Comparison of ENCODE assay signal across 18 cellular contexts in the genomic region with DNA sequence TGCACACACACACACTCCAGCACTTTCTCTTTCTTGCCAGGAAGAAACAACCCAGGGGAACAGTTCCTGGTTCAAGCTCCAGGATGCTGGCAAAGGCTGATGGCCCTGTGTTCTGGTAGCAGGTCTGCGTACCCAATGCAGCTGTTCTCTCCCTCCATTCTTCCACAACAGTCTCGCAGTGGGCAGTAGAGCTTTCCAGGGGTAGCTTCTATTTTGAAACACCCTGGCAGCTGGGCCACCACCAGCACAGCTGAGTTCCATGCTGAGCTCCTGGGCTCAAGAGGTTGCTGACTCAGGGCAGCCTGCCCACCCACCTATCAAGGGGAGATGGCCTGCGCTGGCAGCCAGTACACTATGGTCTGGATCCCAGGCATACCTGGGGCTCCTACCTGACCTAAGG. TPM values are rescaled to one million over a fixed set of nuclear protein-coding genes. Genes with fewer than 3 reads are reported as not detected.
A peak's percentile ranks its signal among the peaks of the same experiment; 100 is the strongest.
DNase-seq lines count a peak whose midpoint lies in the region; ATAC-seq, FAIRE-seq and TF ChIP-seq lines count a peak whose summit lies in the region.
"Had no signal": no experiment of that assay in that cellular context is flagged by ENCODE, and none has a peak within 500 bp of the region (broad histone marks: within the 10 kb centered on the region; RNA-seq: fewer than 3 reads in every experiment).

No MANE protein-coding gene starts in this region.

- H3K9me1 ChIP-seq in K562 (ENCODE audit: control insufficient read depth, insufficient read depth, low read length), result peaks cover 18% of the 10 kb centered on the region

- CTCF ChIA-PET in K562 (lab: Yijun Ruan, JAX; ENCODE audit: low intra/inter-chr PET ratio), result no interaction called here

- H3K9ac ChIP-seq in BLaER1 treated with 17β-estradiol and CSF1 and Interleukin-3, amounts not matched to agents 10 nM and 100 nM, result peak overlapping the region in 6 of 11 experiments; percentile 11 to 100 (median 74); a peak in 10 of 22 replicates
- H3K9ac ChIP-seq in K562 (ENCODE audit: insufficient read depth in 1 of 2, low read depth in 2 of 2, low read length in 2 of 2), result peak overlapping the region in 1 of 2 experiments; percentile 85; a peak in 2 of 4 replicates

- H3K27me3 ChIP-seq in BLaER1 treated with 17β-estradiol and CSF1 and Interleukin-3, amounts not matched to agents 10 nM and 100 nM, result no peaks in the 10 kb centered on the region
- H3K27me3 ChIP-seq in GM23338 (ENCODE audit: insufficient read depth) (no peaks in the 10 kb centered on the region), K562 (ENCODE audit: control insufficient read depth in 2 of 2, insufficient read depth in 2 of 2, low read length in 2 of 2) (no peaks in the 10 kb centered on the region), brain microvascular endothelial cell (replicated peaks) (no peaks in the 10 kb centered on the region)
- H3K27me3 ChIP-seq: adrenal gland had no signal

- 100% methylated on average over 3 of the region's 3 CpGs for WGBS in K562 (ENCODE audit: insufficient coverage, low coverage, missing lambda C conversion rate)

- 0 out of 2 replicates have a peak, but pooled peaks cover 6% of the 10 kb centered on the region for H3F3A ChIP-seq in GM23338 (replicated peaks; ENCODE audit: low read depth)

- DNase-seq in GM23338 (ENCODE audit: low spot score), result no peak
- DNase-seq in K562 (ENCODE audit: extremely low read depth in 1 of 4, low spot score in 3 of 4), result no peak
- DNase-seq in myocyte (ENCODE audit: low read depth), result peak; percentile 93
- DNase-seq in NCI-H2029 treated with DMSO at 0.1 percent for 48 hours (lab: John Stamatoyannopoulos, UW), result no peak
- no peak for DNase-seq in NCI-H524 treated with DMSO at 0.1 percent for 48 hours (lab: John Stamatoyannopoulos, UW)
- DNase-seq in brain microvascular endothelial cell, result no peak
- DNase-seq: activated CD8-positive, alpha-beta memory T cell treated with anti-CD3 and anti-CD28 coated beads, Interleukin-2, amount 50 U/mL, for 4 hours; adrenal gland; KG1; NCI-H1417 treated with DMSO at 0.1 percent for 48 hours; stimulated activated CD4-positive, alpha-beta T cell treated with anti-CD3 and anti-CD28 coated beads, Interleukin-4, amount 100 ng/mL, for 24 hours; WERI-Rb-1 had no signal

- POLR2A ChIA-PET in K562 (lab: Yijun Ruan, JAX), result interaction anchor here (0.8 to 1.3 kb wide), 5 partner anchors 13 to 46 kb away, joined by 3 to 6 read pairs (median 3); no protein-coding TSS in a partner anchor

- H3K36me3 Mint-ChIP-seq in GM23338 (ENCODE audit: low read depth), result peaks cover 17% of the 10 kb centered on the region
- H3K36me3 Mint-ChIP-seq: memory B cell had no signal

- peak overlapping the region; percentile 97 to 100 (median 99) for H3K4me2 ChIP-seq in BLaER1 treated with 17β-estradiol and CSF1 and Interleukin-3, amounts not matched to agents 10 nM and 100 nM
- H3K4me2 ChIP-seq in GM23338 (no peak overlapping the region), K562 (ENCODE audit: insufficient read depth, low read length) (no peak overlapping the region)

- intact Hi-C loops in K562 (cut with micrococcal nuclease), result no loop called here

- FAIRE-seq in K562 (lab: Jason Lieb, UNC), result no peak
- FAIRE-seq: GM19239 had no signal

- H3K79me2 ChIP-seq in GM23338 (replicated peaks; ENCODE audit: insufficient read depth) (peaks cover 91% of the 10 kb centered on the region), K562 (ENCODE audit: control insufficient read depth, insufficient read depth, low read length) (peaks cover 99% of the 10 kb centered on the region)

- no peak for TF ChIP-seq RAD21 in K562 (CRISPR knock-in tag; conservative IDR thresholded peaks at IDR 0.05 in 1 of 2, IDR thresholded peaks at IDR 0.05 in 1 of 2)

- no peaks in the 10 kb centered on the region for H3K9me3 Mint-ChIP-seq in GM23338
- H3K9me3 Mint-ChIP-seq: memory B cell; stimulated activated memory B cell treated with anti-CD40 and anti-IgM and Interleukin-4, amounts not matched to agents 10 μg/mL and 1 μg/mL and 100 μg/mL, for 72 hours had no signal

- TF ChIP-seq EP300 in K562 (IDR thresholded peaks at IDR 0.05; ENCODE audit: low read length), result no peak

- peaks cover 83 to 90% (median 83%) of the 10 kb centered on the region in 11 experiments for H4K20me1 ChIP-seq in BLaER1 treated with 17β-estradiol and CSF1 and Interleukin-3, amounts not matched to agents 10 nM and 100 nM
- H4K20me1 ChIP-seq in GM23338 (replicated peaks; ENCODE audit: insufficient read depth) (peaks cover 73% of the 10 kb centered on the region), K562 (replicated peaks; ENCODE audit: control insufficient read depth, insufficient read depth, low read length) (peaks cover 56% of the 10 kb centered on the region)

- H3K36me3 ChIP-seq in BLaER1 treated with 17β-estradiol and CSF1 and Interleukin-3, amounts not matched to agents 10 nM and 100 nM, result peaks cover 26 to 46% (median 36%) of the 10 kb centered on the region in 11 experiments; a peak in 21 of 22 replicates
- H3K36me3 ChIP-seq in GM23338 (ENCODE audit: insufficient read depth) (peaks cover 5% of the 10 kb centered on the region; the same call in 1 of the 2 replicates), K562 (ENCODE audit: control insufficient read depth, insufficient read depth, low read length) (peaks cover 49% of the 10 kb centered on the region), brain microvascular endothelial cell (replicated peaks) (peaks cover 7% of the 10 kb centered on the region)

- no peak overlapping the region for H3K4me3 Mint-ChIP-seq in GM23338
- H3K4me3 Mint-ChIP-seq: memory B cell; stimulated activated memory B cell treated with anti-CD40 and anti-IgM and Interleukin-4, amounts not matched to agents 10 μg/mL and 1 μg/mL and 100 μg/mL, for 72 hours had no signal

- no peaks in the 10 kb centered on the region for H3K9me2 ChIP-seq in GM23338 (ENCODE audit: insufficient read depth)

- TF ChIP-seq CTCF in GM23338 (conservative IDR thresholded peaks at IDR 0.05; ENCODE audit: low read depth in 2 of 2) (no peak), K562 (IDR thresholded peaks at IDR 0.05 in 2 of 3, conservative IDR thresholded peaks at IDR 0.05 in 1 of 3; ENCODE audit: insufficient read depth in 2 of 3, low read depth in 1 of 3, low read length in 3 of 3) (no peak), brain microvascular endothelial cell (IDR thresholded peaks at IDR 0.05; ENCODE audit: low read depth, low read length, missing control alignments) (no peak)

- peaks cover 12% of the 10 kb centered on the region for H3K27me3 Mint-ChIP-seq in GM23338 (ENCODE audit: insufficient read depth, low read depth, poor library complexity)
- H3K27me3 Mint-ChIP-seq: memory B cell; progenitor cell of endocrine pancreas; stimulated activated memory B cell treated with anti-CD40 and anti-IgM and Interleukin-4, amounts not matched to agents 10 μg/mL and 1 μg/mL and 100 μg/mL, for 72 hours had no signal

- ATAC-seq in GM23338, result no peak
- no peak for ATAC-seq in K562
- no peak for ATAC-seq in GM21717 (IDR thresholded peaks at IDR 0.05; ENCODE audit: unreplicated experiment)
- ATAC-seq: stimulated activated memory B cell treated with anti-CD40 and anti-IgM and Interleukin-4, amounts not matched to agents 10 μg/mL and 1 μg/mL and 100 μg/mL, for 72 hours had no signal

- H3K9me3 ChIP-seq in BLaER1 treated with 17β-estradiol and CSF1 and Interleukin-3, amounts not matched to agents 10 nM and 100 nM (replicated peaks in 1 of 11), result no peaks in the 10 kb centered on the region
- no peaks in the 10 kb centered on the region for H3K9me3 ChIP-seq in K562 (replicated peaks; ENCODE audit: control insufficient read depth, insufficient read depth, low read depth, low read length)
- H3K9me3 ChIP-seq: adrenal gland had no signal

- peak overlapping the region in 7 of 11 experiments; percentile 14 to 100 (median 43); a peak in 12 of 22 replicates for H3K27ac ChIP-seq in BLaER1 treated with 17β-estradiol and CSF1 and Interleukin-3, amounts not matched to agents 10 nM and 100 nM
- H3K27ac ChIP-seq in GM23338 (ENCODE audit: low read depth) (no peak overlapping the region), K562 (ENCODE audit: extremely low read depth, low read depth, low read length) (no peak overlapping the region), brain microvascular endothelial cell (no peak overlapping the region)
- H3K27ac ChIP-seq: adrenal gland, WERI-Rb-1 had no signal

- BruUV-seq in K562 (replicated peaks; lab: Mats Ljungman, UMichigan), result no TSS peak

- peaks cover 53% of the 10 kb centered on the region for H3K4me1 Mint-ChIP-seq in GM23338

- H2AFZ ChIP-seq in GM23338 (no peak overlapping the region), K562 (ENCODE audit: low read depth, low read length) (no peak overlapping the region)

- H3K4me3 ChIP-seq in BLaER1 treated with 17β-estradiol and CSF1 and Interleukin-3, amounts not matched to agents 10 nM and 100 nM, result peak overlapping the region in 3 of 10 experiments; percentile 21 to 36 (median 34); a peak in 4 of 20 replicates
- H3K4me3 ChIP-seq in GM23338 (no peak overlapping the region), K562 (no peak overlapping the region), brain microvascular endothelial cell (ENCODE audit: low read depth, low read length) (no peak overlapping the region)
- H3K4me3 ChIP-seq: adrenal gland had no signal

- peak overlapping the region; percentile 44; the same call in 1 of the 2 replicates for H3K27ac Mint-ChIP-seq in GM23338
- H3K27ac Mint-ChIP-seq: memory B cell; progenitor cell of endocrine pancreas; stimulated activated memory B cell treated with anti-CD40 and anti-IgM and Interleukin-4, amounts not matched to agents 10 μg/mL and 1 μg/mL and 100 μg/mL, for 72 hours had no signal

- TF ChIP-seq POLR2A in K562 (conservative IDR thresholded peaks at IDR 0.05), result 0 out of 2 replicates have a peak, but pooled peaks have one; percentile 14

- in situ Hi-C loops in K562 (cut with MboI) (no loop called here), brain microvascular endothelial cell (cut with HindIII; ENCODE audit: low pct_ligation_motif_present, low sequenced_read_pairs) (no loop called here)

- peaks cover 76 to 84% (median 81%) of the 10 kb centered on the region in 10 experiments for H3K4me1 ChIP-seq in BLaER1 treated with 17β-estradiol and CSF1 and Interleukin-3, amounts not matched to agents 10 nM and 100 nM
- H3K4me1 ChIP-seq in GM23338 (ENCODE audit: insufficient read depth), result peaks cover 36% of the 10 kb centered on the region
- H3K4me1 ChIP-seq in K562 (replicated peaks in 1 of 2; ENCODE audit: control insufficient read depth in 2 of 2, insufficient read depth in 2 of 2, low read length in 2 of 2), result peaks cover 38 to 47% of the 10 kb centered on the region in 2 experiments

RNA-seq across cellular contexts. Expression of gene VDAC1, which starts 4.7 kb away (rescaled TPM):
- total RNA-seq in GM23338 (2014; rRNA removed; shearing (Covaris generic)), result 329 and 363 TPM in 2 replicates
- polyA plus RNA-seq in GM23338 (2016; fragmentation: Nextera tagmentation; extraction: Ambion mirVana), result 285 and 300 TPM in 2 replicates
- total RNA-seq in K562 (2011; cell fraction: chromatin; rRNA removed; ENCODE audit: low replicate concordance), result 105 and 116 TPM in 2 replicates
- total RNA-seq in K562 (2011; cell fraction: nucleolus; rRNA removed), result 68.0 and 70.9 TPM in 2 replicates
- 116 and 155 TPM in 2 replicates for total RNA-seq in K562 (2011; cell fraction: nucleoplasm; rRNA removed)
- 224 and 228 TPM in 2 replicates for total RNA-seq in K562 (2014; rRNA removed)
- 366 and 402 TPM in 2 replicates for total RNA-seq in K562 (2014; rRNA removed; fragmentation: Illumina TruSeq; extraction: Trizol)
- 319 and 320 TPM in 2 replicates for total RNA-seq in K562 (2015; rRNA removed; fragmentation: Illumina TruSeq; extraction: Trizol)
- total RNA-seq in K562 (2021), result 257 and 267 TPM in 2 replicates
- 155 and 168 TPM in 2 replicates for polyA plus RNA-seq in K562 (2011; rRNA removed)
- 84.1 and 126 TPM in 2 replicates for polyA plus RNA-seq in K562 (2011; cell fraction: cytosol; rRNA removed)
- 76.3 and 97.2 TPM in 2 replicates for polyA plus RNA-seq in K562 (2011; cell fraction: nucleus; rRNA removed)
- 230 and 274 TPM in 2 replicates for polyA plus RNA-seq in K562 (2012)
- 343 and 365 TPM in 2 replicates for polyA plus RNA-seq in K562 (2014; fragmentation: Illumina TruSeq; extraction: Trizol)
- 100 to 1,000 TPM; 293 to 301 TPM for polyA plus RNA-seq in K562 (2014; fragmentation: Nextera tagmentation; extraction: Ambion mirVana)
- polyA plus RNA-seq in K562 (2014; rRNA removed), result 221 and 243 TPM in 2 replicates
- polyA minus RNA-seq in K562 (2011; rRNA and poly(A)+ RNA removed), result 252 and 302 TPM in 2 replicates
- 143 and 162 TPM in 2 replicates for polyA minus RNA-seq in K562 (2011; cell fraction: cytosol; rRNA and poly(A)+ RNA removed)
- 29.8 and 47.0 TPM in 2 replicates for polyA minus RNA-seq in K562 (2011; cell fraction: nucleus; rRNA and poly(A)+ RNA removed)
- 402 and 504 TPM in 2 replicates for total RNA-seq in myocyte
- polyA plus RNA-seq in myocyte (2012), result 326 TPM

RNA-seq across cellular contexts. Expression of gene C5orf15, which starts 31.7 kb away (rescaled TPM):
- total RNA-seq in GM23338 (2014; rRNA removed; shearing (Covaris generic)), result 61.4 and 67.4 TPM in 2 replicates
- 28.6 and 37.7 TPM in 2 replicates for polyA plus RNA-seq in GM23338 (2016; fragmentation: Nextera tagmentation; extraction: Ambion mirVana)
- 43.2 and 55.8 TPM in 2 replicates for total RNA-seq in K562 (2011; cell fraction: chromatin; rRNA removed; ENCODE audit: low replicate concordance)
- total RNA-seq in K562 (2011; cell fraction: nucleolus; rRNA removed), result 42.0 and 45.9 TPM in 2 replicates
- total RNA-seq in K562 (2011; cell fraction: nucleoplasm; rRNA removed), result 49.2 and 65.0 TPM in 2 replicates
- total RNA-seq in K562 (2014; rRNA removed), result 23.3 and 28.2 TPM in 2 replicates
- 44.0 and 45.6 TPM in 2 replicates for total RNA-seq in K562 (2014; rRNA removed; fragmentation: Illumina TruSeq; extraction: Trizol)
- 35.5 and 36.3 TPM in 2 replicates for total RNA-seq in K562 (2015; rRNA removed; fragmentation: Illumina TruSeq; extraction: Trizol)
- total RNA-seq in K562 (2021), result 22.7 and 24.0 TPM in 2 replicates
- 50.7 and 52.0 TPM in 2 replicates for polyA plus RNA-seq in K562 (2011; rRNA removed)
- 25.2 and 36.2 TPM in 2 replicates for polyA plus RNA-seq in K562 (2011; cell fraction: cytosol; rRNA removed)
- polyA plus RNA-seq in K562 (2011; cell fraction: nucleus; rRNA removed), result 20.3 and 25.9 TPM in 2 replicates
- polyA plus RNA-seq in K562 (2012), result 23.1 and 36.4 TPM in 2 replicates
- 46.4 and 49.8 TPM in 2 replicates for polyA plus RNA-seq in K562 (2014; fragmentation: Illumina TruSeq; extraction: Trizol)
- 10 to 100 TPM; 30.0 to 32.5 TPM for polyA plus RNA-seq in K562 (2014; fragmentation: Nextera tagmentation; extraction: Ambion mirVana)
- 35.7 and 40.2 TPM in 2 replicates for polyA plus RNA-seq in K562 (2014; rRNA removed)
- 44.5 and 49.8 TPM in 2 replicates for polyA minus RNA-seq in K562 (2011; rRNA and poly(A)+ RNA removed)
- 23.3 and 43.8 TPM in 2 replicates for polyA minus RNA-seq in K562 (2011; cell fraction: cytosol; rRNA and poly(A)+ RNA removed)
- 9.3 and 15.6 TPM in 2 replicates for polyA minus RNA-seq in K562 (2011; cell fraction: nucleus; rRNA and poly(A)+ RNA removed)
- total RNA-seq in myocyte, result 106 and 113 TPM in 2 replicates
- polyA plus RNA-seq in myocyte (2012), result 93.2 TPM

Comparison
In these comparisons a context has a peak if more than half of its experiments do, and no peak if none do; other contexts are left out.
1. H3K27ac ChIP-seq: peak in BLaER1 treated with 17β-estradiol and CSF1 and Interleukin-3, amounts not matched to agents 10 nM and 100 nM (7 of 11); none in GM23338 (single experiment), K562 (single experiment) and brain microvascular endothelial cell (single experiment).
2. H3K4me2 ChIP-seq: peak in BLaER1 treated with 17β-estradiol and CSF1 and Interleukin-3, amounts not matched to agents 10 nM and 100 nM (11 of 11); none in GM23338 (single experiment) and K562 (single experiment).